8 cellular contexts compared by ENCODE assay signal in genomic region chr9:83334320-83334719, GRCh38.
DNase-seq lines count a peak whose midpoint lies in the region; ATAC-seq and TF ChIP-seq lines count a peak whose summit lies in the region.

No MANE protein-coding gene starts in this region.

- peaks cover 0 to 6% of the 10 kb centered on the region in 2 donors for H3K4me1 Mint-ChIP-seq in natural killer cell
- H3K4me1 Mint-ChIP-seq in stimulated activated naive B cell treated with anti-CD40 and anti-IgM and Interleukin-4, amounts not matched to agents 10 μg/mL and 1 μg/mL and 100 μg/mL, for 72 hours = no peaks in the 10 kb centered on the region

- H3K4me1 ChIP-seq in NT2/D1 (ENCODE audit: insufficient read depth, insufficient read length) = peaks cover 2% of the 10 kb centered on the region

- TF ChIP-seq CTCF in AG04450 (IDR thresholded peaks at IDR 0.05; ENCODE audit: low read depth, low read length) (peak; percentile 67), natural killer cell (IDR thresholded peaks at IDR 0.05) (peak; percentile 75)

- H3K36me3 ChIP-seq in NT2/D1 (ENCODE audit: insufficient read depth, insufficient read length, low read length) = no peaks in the 10 kb centered on the region

- H3K4me3 Mint-ChIP-seq in natural killer cell = no peak overlapping the region
- H3K4me3 Mint-ChIP-seq in stimulated activated naive B cell treated with anti-CD40 and anti-IgM and Interleukin-4, amounts not matched to agents 10 μg/mL and 1 μg/mL and 100 μg/mL, for 72 hours = no peak overlapping the region

- no peaks in the 10 kb centered on the region for H3K9me3 Mint-ChIP-seq in natural killer cell
- peaks cover 0 to 3% of the 10 kb centered on the region in 2 donors for H3K9me3 Mint-ChIP-seq in stimulated activated naive B cell treated with anti-CD40 and anti-IgM and Interleukin-4, amounts not matched to agents 10 μg/mL and 1 μg/mL and 100 μg/mL, for 72 hours

- CTCF ChIA-PET in AG04450 (lab: Charles Lee) = interaction anchor here (0.6 to 4.9 kb wide), 10 partner anchors 9 to 767 kb away, joined by 3 to 27 read pairs (median 4); no protein-coding TSS in a partner anchor

- intact Hi-C loops in natural killer cell (cut with micrococcal nuclease) = loop anchor here (1.0 to 2.0 kb wide), 4 partner anchors 210 to 578 kb away; no protein-coding TSS in a partner anchor

- DNase-seq in AG04450 (ENCODE audit: low read depth, low spot score) (peak; percentile 3), HS-5 (ENCODE audit: low read depth) (peak; percentile 32), NT2/D1 (ENCODE audit: low read depth, low spot score) (peak; percentile 70), activated T-cell treated with anti-CD3 and anti-CD28 coated beads for 1 hour (ENCODE audit: low read depth) (peak; percentile 54), natural killer cell (peak; percentile 58)
- DNase-seq in stimulated activated naive B cell treated with anti-CD40 and anti-IgM and Interleukin-4, amounts not matched to agents 10 μg/mL and 1 μg/mL and 100 μg/mL, for 72 hours = peak; percentile 34

- peak; percentile 49 for ATAC-seq in GM18858 (IDR thresholded peaks at IDR 0.05; ENCODE audit: unreplicated experiment)
- peak; percentile 92 for ATAC-seq in esophagus mucosa
- ATAC-seq in natural killer cell = peak; percentile 65 to 78 (median 69)
- peak; percentile 70 to 73 for ATAC-seq in stimulated activated naive B cell treated with anti-CD40 and anti-IgM and Interleukin-4, amounts not matched to agents 10 μg/mL and 1 μg/mL and 100 μg/mL, for 72 hours (replicated peaks)

- H3K27ac ChIP-seq in AG04450 (ENCODE audit: low read depth, low read length) = no peak overlapping the region

- no peak overlapping the region for H3K4me3 ChIP-seq in AG04450 (ENCODE audit: low read depth, low read length)
- H3K4me3 ChIP-seq in NT2/D1 (ENCODE audit: insufficient read length, low read depth) = no peak overlapping the region

- POLR2A ChIA-PET in AG04450 (lab: Yijun Ruan, JAX) = no interaction called here

- H3K36me3 Mint-ChIP-seq in natural killer cell = no peaks in the 10 kb centered on the region
- no peaks in the 10 kb centered on the region for H3K36me3 Mint-ChIP-seq in stimulated activated naive B cell treated with anti-CD40 and anti-IgM and Interleukin-4, amounts not matched to agents 10 μg/mL and 1 μg/mL and 100 μg/mL, for 72 hours

- H3K27me3 Mint-ChIP-seq in natural killer cell (ENCODE audit: low read depth in 2 of 2) = no peaks in the 10 kb centered on the region
- H3K27me3 Mint-ChIP-seq in stimulated activated naive B cell treated with anti-CD40 and anti-IgM and Interleukin-4, amounts not matched to agents 10 μg/mL and 1 μg/mL and 100 μg/mL, for 72 hours = no peaks in the 10 kb centered on the region

- H3K27ac Mint-ChIP-seq in natural killer cell = no peak overlapping the region
- no peak overlapping the region for H3K27ac Mint-ChIP-seq in stimulated activated naive B cell treated with anti-CD40 and anti-IgM and Interleukin-4, amounts not matched to agents 10 μg/mL and 1 μg/mL and 100 μg/mL, for 72 hours

- H3K27me3 ChIP-seq in AG04450 (ENCODE audit: control insufficient read depth, insufficient read depth, low read length) = no peaks in the 10 kb centered on the region
- H3K27me3 ChIP-seq in NT2/D1 (ENCODE audit: insufficient read depth, insufficient read length) = no peaks in the 10 kb centered on the region

- no peak overlapping the region for H3K9ac ChIP-seq in NT2/D1 (ENCODE audit: insufficient read length, low read depth)

- no peaks in the 10 kb centered on the region for H3K9me3 ChIP-seq in AG04450 (ENCODE audit: control insufficient read depth, insufficient read depth, low read length)
- 0 out of 2 replicates have a peak, but pooled peaks cover 11% of the 10 kb centered on the region for H3K9me3 ChIP-seq in NT2/D1 (ENCODE audit: insufficient read depth, low read length)

Comparison
In these comparisons a context has a peak if more than half of its experiments do, and no peak if none do; other contexts are left out.
1. DNase-seq: peak in every context shown above with its lines; median percentile 70 in NT2/D1; 58 in natural killer cell; 54 in activated T-cell treated with anti-CD3 and anti-CD28 coated beads for 1 hour; 34 in stimulated activated naive B cell treated with anti-CD40 and anti-IgM and Interleukin-4, amounts not matched to agents 10 μg/mL and 1 μg/mL and 100 μg/mL, for 72 hours; 32 in HS-5; 3 in AG04450.